In genomic region chr5:177553671-177554429, GRCh38 we compare ENCODE assay signal across 8 cellular contexts. TPM values are rescaled to one million over a fixed set of nuclear protein-coding genes. Genes with fewer than 3 reads are reported as not detected.
A peak's percentile ranks its signal among the peaks of the same experiment; 100 is the strongest.
DNase-seq lines count a peak whose midpoint lies in the region; ATAC-seq, FAIRE-seq and TF ChIP-seq lines count a peak whose summit lies in the region.

No MANE protein-coding gene starts in this region.

- peak in 1 of 2 experiments; percentile 58 for DNase-seq in A549 (ENCODE audit: low read depth in 1 of 2, low spot score in 1 of 2)
- DNase-seq in MCF 10A (ENCODE audit: unreplicated experiment) = peak; percentile 43
- no peak for DNase-seq in kidney epithelial cell (ENCODE audit: low read depth)
- peak; percentile 17 to 29 for DNase-seq in stimulated activated CD4-positive, alpha-beta T cell treated with anti-CD3 and anti-CD28 coated beads, Interleukin-15, amount 100 ng/mL, for 48 hours (ENCODE audit: low read depth in 2 of 2)
- no peak for DNase-seq in COR-L47 (lab: John Stamatoyannopoulos, UW)

- no peaks in the 10 kb centered on the region for H3K9me3 ChIP-seq in A549

- H3K4me3 Mint-ChIP-seq in T-helper 1 cell treated with Interleukin-12 subunit alpha and Interleukin-12 subunit beta and Interleukin-4 antibody, amounts not matched to agents 30 μg/mL and 1 μg/mL, for 36 hours = peak overlapping the region; percentile 83
- peak overlapping the region; percentile 84 for H3K4me3 Mint-ChIP-seq in MCF 10A (ENCODE audit: unreplicated experiment)

- BruUV-seq in MCF 10A (replicated peaks; lab: Mats Ljungman, UMichigan) = no TSS peak

- POLR2A ChIA-PET in A549 (lab: Yijun Ruan, JAX) = no interaction called here
- POLR2A ChIA-PET in MCF 10A (lab: Yijun Ruan, JAX) = interaction anchor here (0.9 to 2.3 kb wide), 8 partner anchors 9 to 48 kb away, joined by 3 to 16 read pairs (median 8); partner anchors contain the start of genes B4GALT7, DDX41 and TMED9

- TF ChIP-seq CTCF in A549 (IDR thresholded peaks at IDR 0.05) (no peak), MCF 10A (IDR thresholded peaks at IDR 0.05; ENCODE audit: unreplicated experiment) (no peak), kidney epithelial cell (IDR thresholded peaks at IDR 0.05; ENCODE audit: insufficient read depth, low read length, poor library complexity, severe bottlenecking) (no peak)

- WGBS in A549 (ENCODE audit: missing lambda C conversion rate) = 2% methylated on average over 18 of the region's 72 CpGs

- H3K27ac ChIP-seq in A549 = peak overlapping the region; percentile 89 to 96

- H3K4me1 Mint-ChIP-seq in T-helper 1 cell treated with Interleukin-12 subunit alpha and Interleukin-12 subunit beta and Interleukin-4 antibody, amounts not matched to agents 30 μg/mL and 1 μg/mL, for 36 hours (ENCODE audit: low read depth) = peaks cover 33% of the 10 kb centered on the region
- H3K4me1 Mint-ChIP-seq in MCF 10A (ENCODE audit: insufficient read depth, unreplicated experiment) = peaks cover 25% of the 10 kb centered on the region

- peaks cover 6% of the 10 kb centered on the region for H3K27me3 Mint-ChIP-seq in T-helper 1 cell treated with Interleukin-12 subunit alpha and Interleukin-12 subunit beta and Interleukin-4 antibody, amounts not matched to agents 30 μg/mL and 1 μg/mL, for 36 hours (ENCODE audit: low read depth)
- no peaks in the 10 kb centered on the region for H3K27me3 Mint-ChIP-seq in MCF 10A (ENCODE audit: insufficient read depth, unreplicated experiment)

- H3K9me3 Mint-ChIP-seq in T-helper 1 cell treated with Interleukin-12 subunit alpha and Interleukin-12 subunit beta and Interleukin-4 antibody, amounts not matched to agents 30 μg/mL and 1 μg/mL, for 36 hours = no peaks in the 10 kb centered on the region
- no peaks in the 10 kb centered on the region for H3K9me3 Mint-ChIP-seq in MCF 10A (ENCODE audit: unreplicated experiment)

- H3K4me3 ChIP-seq in A549 (peak overlapping the region; percentile 96), kidney epithelial cell (ENCODE audit: low read depth, low read length) (peak overlapping the region; percentile 86)

- H3K4me2 ChIP-seq in A549 = peak overlapping the region; percentile 94

- peak; percentile 69 to 73 for ATAC-seq in A549
- peak; percentile 19 for ATAC-seq in GM18861 (IDR thresholded peaks at IDR 0.05; ENCODE audit: unreplicated experiment)
- peak; percentile 23 for ATAC-seq in HG03060 (IDR thresholded peaks at IDR 0.05; ENCODE audit: low read depth, unreplicated experiment)

- TF ChIP-seq RAD21 in A549 (conservative IDR thresholded peaks at IDR 0.05 in 1 of 2, IDR thresholded peaks at IDR 0.05 in 1 of 2) = no peak

- no peak for FAIRE-seq in A549 (lab: Jason Lieb, UNC)

- intact Hi-C loops in MCF 10A (cut with micrococcal nuclease) = loop anchor here (1.0 to 2.0 kb wide), 2 partner anchors 8 to 37 kb away; partner anchors contain the start of gene DDX41

- H3K36me3 Mint-ChIP-seq in T-helper 1 cell treated with Interleukin-12 subunit alpha and Interleukin-12 subunit beta and Interleukin-4 antibody, amounts not matched to agents 30 μg/mL and 1 μg/mL, for 36 hours (ENCODE audit: low read depth) = peaks cover 9% of the 10 kb centered on the region
- H3K36me3 Mint-ChIP-seq in MCF 10A (ENCODE audit: insufficient read depth, unreplicated experiment) = peaks cover 39% of the 10 kb centered on the region

- TF ChIP-seq EP300 in A549 (IDR thresholded peaks at IDR 0.05) = no peak

- TF ChIP-seq POLR2A in A549 (IDR thresholded peaks at IDR 0.05; ENCODE audit: low read length) = no peak

- CTCF ChIA-PET in A549 (lab: Yijun Ruan, JAX) (interaction anchor here (0.7 to 1.1 kb wide), 2 partner anchors 37 to 45 kb away, joined by 3 read pairs; partner anchors contain the start of gene DDX41), MCF 10A (lab: Yijun Ruan, JAX) (no interaction called here)

- H3K27me3 ChIP-seq in kidney epithelial cell (ENCODE audit: control insufficient read depth, insufficient read depth, low read length) = no peaks in the 10 kb centered on the region

- peaks cover 10% of the 10 kb centered on the region; the same call in 2 of the 3 replicates for H3K4me1 ChIP-seq in A549

- no peak overlapping the region for H3K27ac Mint-ChIP-seq in T-helper 1 cell treated with Interleukin-12 subunit alpha and Interleukin-12 subunit beta and Interleukin-4 antibody, amounts not matched to agents 30 μg/mL and 1 μg/mL, for 36 hours
- peak overlapping the region; percentile 63 for H3K27ac Mint-ChIP-seq in MCF 10A (ENCODE audit: low read depth, unreplicated experiment)

- H3K36me3 ChIP-seq in kidney epithelial cell (ENCODE audit: control insufficient read depth, insufficient read depth, low read length) = no peaks in the 10 kb centered on the region

TF ChIP-seq in A549, 52 proteins besides CTCF, POLR2A, EP300 and RAD21:
- TF ChIP-seq USF2 (IDR thresholded peaks at IDR 0.05) = no peak
- no peak for TF ChIP-seq CBX2 (IDR thresholded peaks at IDR 0.05; ENCODE audit: borderline replicate concordance, low read depth)
- TF ChIP-seq KDM5A (IDR thresholded peaks at IDR 0.05) = no peak
- TF ChIP-seq FOSB (CRISPR knock-in tag; IDR thresholded peaks at IDR 0.05) = no peak
- no peak for TF ChIP-seq GATA3 (IDR thresholded peaks at IDR 0.05; ENCODE audit: borderline replicate concordance)
- no peak for TF ChIP-seq HDAC2 (IDR thresholded peaks at IDR 0.05)
- TF ChIP-seq CHD2 (IDR thresholded peaks at IDR 0.05; ENCODE audit: low read length, partially characterized antibody) = no peak
- no peak for TF ChIP-seq HES2 (IDR thresholded peaks at IDR 0.05)
- no peak for TF ChIP-seq BCL3 (IDR thresholded peaks at IDR 0.05)

RNA-seq across cellular contexts. Expression of gene FAM193B, which starts 0.5 kb away (rescaled TPM):
- polyA plus RNA-seq in A549 (2011; rRNA removed) (19.4 and 23.0 TPM in 2 replicates), A549 (2017; fragmentation: RNase III; extraction: RNeasy Plus Mini Kit Qiagen cat#74134 plus additional on column Dnase treatment) (24.9 to 31.9 TPM (median 28.9 TPM) in 3 replicates)
- polyA plus RNA-seq in A549 (2012; cell fraction: cytosol; rRNA removed) = 29.5 and 29.6 TPM in 2 replicates
- polyA plus RNA-seq in A549 (2012; cell fraction: nucleus; rRNA removed) = 184 and 207 TPM in 2 replicates
- polyA minus RNA-seq in A549 (2011; rRNA and poly(A)+ RNA removed) = 10.5 and 18.4 TPM in 2 replicates
- total RNA-seq in MCF 10A (2022) (73.5 and 80.4 TPM in 2 replicates), kidney epithelial cell (21.9 and 29.5 TPM in 2 replicates)

RNA-seq across cellular contexts. Expression of gene DDX41, which starts 37.1 kb away (rescaled TPM):
- polyA plus RNA-seq in A549 (2011; rRNA removed) = 87.7 and 90.7 TPM in 2 replicates
- polyA plus RNA-seq in A549 (2012; cell fraction: cytosol; rRNA removed) = 180 and 211 TPM in 2 replicates
- 290 and 366 TPM in 2 replicates for polyA plus RNA-seq in A549 (2012; cell fraction: nucleus; rRNA removed)
- polyA plus RNA-seq in A549 (2017; fragmentation: RNase III; extraction: RNeasy Plus Mini Kit Qiagen cat#74134 plus additional on column Dnase treatment) = 121 to 177 TPM (median 172 TPM) in 3 replicates
- polyA minus RNA-seq in A549 (2011; rRNA and poly(A)+ RNA removed) = 65.9 and 74.8 TPM in 2 replicates
- total RNA-seq in MCF 10A (2022) = 125 and 135 TPM in 2 replicates
- total RNA-seq in kidney epithelial cell = 151 and 191 TPM in 2 replicates

RNA-seq across cellular contexts. Expression of gene TMED9, which starts 38.2 kb away (rescaled TPM):
- polyA plus RNA-seq in A549 (2011; rRNA removed) (168 and 212 TPM in 2 replicates), A549 (2017; fragmentation: RNase III; extraction: RNeasy Plus Mini Kit Qiagen cat#74134 plus additional on column Dnase treatment) (218 to 239 TPM (median 236 TPM) in 3 replicates)
- 202 and 215 TPM in 2 replicates for polyA plus RNA-seq in A549 (2012; cell fraction: cytosol; rRNA removed)
- 186 and 187 TPM in 2 replicates for polyA plus RNA-seq in A549 (2012; cell fraction: nucleus; rRNA removed)
- polyA minus RNA-seq in A549 (2011; rRNA and poly(A)+ RNA removed) = 124 and 144 TPM in 2 replicates
- total RNA-seq in MCF 10A (2022) (301 and 365 TPM in 2 replicates), kidney epithelial cell (163 and 175 TPM in 2 replicates)

RNA-seq across cellular contexts. Expression of gene DOK3, which starts 44.2 kb away (rescaled TPM):
- polyA plus RNA-seq in A549 (2011; rRNA removed) = 1.3 and 1.8 TPM in 2 replicates
- polyA plus RNA-seq in A549 (2012; cell fraction: cytosol; rRNA removed) = 2.9 and 4.2 TPM in 2 replicates
- polyA plus RNA-seq in A549 (2012; cell fraction: nucleus; rRNA removed) = 26.3 and 29.7 TPM in 2 replicates
- 7.1 to 9.1 TPM (median 7.4 TPM) in 3 replicates for polyA plus RNA-seq in A549 (2017; fragmentation: RNase III; extraction: RNeasy Plus Mini Kit Qiagen cat#74134 plus additional on column Dnase treatment)
- 0.54 and 2.0 TPM in 2 replicates for polyA minus RNA-seq in A549 (2011; rRNA and poly(A)+ RNA removed)
- total RNA-seq in MCF 10A (2022) = 5.4 and 6.0 TPM in 2 replicates
- 1.1 TPM in 2 replicates for total RNA-seq in kidney epithelial cell

RNA-seq across cellular contexts. Expression of gene B4GALT7, which starts 46.1 kb away (rescaled TPM):
- 13.0 and 13.3 TPM in 2 replicates for polyA plus RNA-seq in A549 (2011; rRNA removed)
- polyA plus RNA-seq in A549 (2012; cell fraction: cytosol; rRNA removed) = 29.2 and 40.8 TPM in 2 replicates
- 46.0 and 64.4 TPM in 2 replicates for polyA plus RNA-seq in A549 (2012; cell fraction: nucleus; rRNA removed)
- 17.1 to 18.2 TPM (median 18.0 TPM) in 3 replicates for polyA plus RNA-seq in A549 (2017; fragmentation: RNase III; extraction: RNeasy Plus Mini Kit Qiagen cat#74134 plus additional on column Dnase treatment)
- polyA minus RNA-seq in A549 (2011; rRNA and poly(A)+ RNA removed) = 15.7 and 20.9 TPM in 2 replicates
- 37.9 and 38.8 TPM in 2 replicates for total RNA-seq in MCF 10A (2022)
- total RNA-seq in kidney epithelial cell = 40.7 and 46.5 TPM in 2 replicates

Comparison
In these comparisons a context has a peak if more than half of its experiments do, and no peak if none do; other contexts are left out.
1. ATAC-seq: peak in every context shown above with its lines; median percentile 71 in A549; 23 in HG03060; 19 in GM18861.
2. DNase-seq: peak in MCF 10A (single experiment) and stimulated activated CD4-positive, alpha-beta T cell treated with anti-CD3 and anti-CD28 coated beads, Interleukin-15, amount 100 ng/mL, for 48 hours (2 of 2); none in kidney epithelial cell (single experiment) and COR-L47 (single experiment).